In genomic region chr10:22158426-22158825, GRCh38 we compare ENCODE assay signal across 15 cellular contexts. TPM values are rescaled to one million over a fixed set of nuclear protein-coding genes. Genes with fewer than 3 reads are reported as not detected.
DNase-seq lines count a peak whose midpoint lies in the region; TF ChIP-seq lines count a peak whose summit lies in the region.
"Had no signal": no experiment of that assay in that cellular context is flagged by ENCODE, and none has a peak within 500 bp of the region (broad histone marks: within the 10 kb centered on the region; RNA-seq: fewer than 3 reads in every experiment).

No MANE protein-coding gene starts in this region.

- TF ChIP-seq CTCF in fibroblast of pulmonary artery (IDR thresholded peaks at IDR 0.05; ENCODE audit: low read length, missing control alignments) = no peak

- H3K4me3 ChIP-seq in fibroblast of pulmonary artery (replicated peaks; ENCODE audit: low read depth, low read length) = no peak overlapping the region

- peak; percentile 5 for DNase-seq in HS-27A (ENCODE audit: low read depth)
- peak; percentile 5 for DNase-seq in astrocyte of the hippocampus (ENCODE audit: low read depth, low spot score)
- peak; percentile 21 for DNase-seq in fibroblast of pulmonary artery (ENCODE audit: low read depth)
- peak; percentile 79 for DNase-seq in renal cortical epithelial cell (ENCODE audit: low read depth)
- no peak for DNase-seq in NOMO-1 (lab: John Stamatoyannopoulos, UW; ENCODE audit: unreplicated experiment in 2 of 2)
- DNase-seq in amniotic stem cell (lab: John Stamatoyannopoulos, UW) = no peak
- DNase-seq in NCI-H2196 (lab: John Stamatoyannopoulos, UW; ENCODE audit: unreplicated experiment) = no peak
- DNase-seq in NCI-H1105 (lab: John Stamatoyannopoulos, UW) = no peak
- DNase-seq: DMS153, H9, NCI-H187 treated with DMSO at 0.1 percent for 48 hours, NCI-H446 treated with DMSO at 0.1 percent for 48 hours, RPMI8226, SIG-M5 had no signal

RNA-seq across cellular contexts. Expression of gene EBLN1, which starts 59.4 kb away (rescaled TPM):
- total RNA-seq in renal cortical epithelial cell = not detected in 2 replicates
- total RNA-seq: H9, LHCN-M2 had no signal

Comparison
In these comparisons a context has a peak if more than half of its experiments do, and no peak if none do; other contexts are left out.
1. DNase-seq: peak in HS-27A (single experiment), astrocyte of the hippocampus (single experiment), fibroblast of pulmonary artery (single experiment) and renal cortical epithelial cell (single experiment); none in NOMO-1 (0 of 2), amniotic stem cell (single experiment), NCI-H2196 (single experiment) and NCI-H1105 (single experiment).